ENCODE assay signal across 27 cellular contexts in genomic region chr9:78963911-78964310, GRCh38.
"Had no signal": no experiment of that assay in that cellular context is flagged by ENCODE, and none has a peak within 500 bp of the region (broad histone marks: within the 10 kb centered on the region; RNA-seq: fewer than 3 reads in every experiment).

No MANE protein-coding gene starts in this region.

- ATAC-seq: activated CD8-positive, alpha-beta T cell treated with anti-CD3 and anti-CD28 coated beads, Interleukin-2, amount 10 ng/mL, durations not matched to agents 7 days and 5 days; gastrocnemius medialis; left ventricle myocardium superior; pancreas; sciatic nerve; stimulated activated naive CD8-positive, alpha-beta T cell treated with anti-CD3 and anti-CD28 coated beads, Interleukin-15, Interleukin-2, amounts not matched to agents 100 U/mL and 50 U/mL, for 24 hours had no signal

- H3K27me3 ChIP-seq: gastrocnemius medialis, pancreas, testis, transverse colon had no signal

- DNase-seq: activated B cell treated with CpG ODN at 0.5 μM for 24 hours; activated CD4-positive, alpha-beta T cell treated with anti-CD3 and anti-CD28 coated beads, Interleukin-2, amount 50 U/mL, for 1 hour; activated CD8-positive, alpha-beta T cell treated with anti-CD3 and anti-CD28 coated beads, Interleukin-2, amount 10 ng/mL, durations not matched to agents 7 days and 5 days; activated effector memory CD4-positive, alpha-beta T cell treated with Interleukin-2 at 50 U/mL for 16 hours; activated naive CD4-positive, alpha-beta T cell treated with Interleukin-2 at 50 U/mL for 16 hours; anterior cingulate cortex; dermis blood vessel endothelial cell; effector CD8-positive, alpha-beta T cell; gastrocnemius medialis; glutamatergic neuron; left ventricle myocardium superior; naive B cell; pancreas; retina; stimulated activated CD4-positive, alpha-beta T cell treated with anti-CD3 and anti-CD28 coated beads, Interleukin-12 subunit alpha, Interleukin-12 subunit beta, amount 100 ng/mL, for 4 hours; stimulated activated CD4-positive, alpha-beta T cell treated with anti-CD3 and anti-CD28 coated beads, Interleukin-4, amount 100 ng/mL, for 1 hour; stimulated activated naive CD8-positive, alpha-beta T cell treated with anti-CD3 and anti-CD28 coated beads, Interleukin-15, Interleukin-2, amounts not matched to agents 100 U/mL and 50 U/mL, for 24 hours; testis; transverse colon had no signal

- H3K36me3 ChIP-seq: gastrocnemius medialis, pancreas, prostate gland, transverse colon had no signal

- H3K4me1 ChIP-seq: gastrocnemius medialis, pancreas, prostate gland, testis, transverse colon had no signal

- H3K4me3 ChIP-seq: gastrocnemius medialis, pancreas, prostate gland, skin epidermis, testis, transverse colon had no signal

- FAIRE-seq: bronchial epithelial cell, colon, endometrium, islet of Langerhans, pancreas, urothelium cell line had no signal

- H3K9me3 ChIP-seq: gastrocnemius medialis, pancreas, prostate gland, testis had no signal

- H3K27ac ChIP-seq: gastrocnemius medialis, pancreas, prostate gland, skin epidermis, testis, transverse colon had no signal
